ENCODE assay signal across 11 cellular contexts in the genomic region with DNA sequence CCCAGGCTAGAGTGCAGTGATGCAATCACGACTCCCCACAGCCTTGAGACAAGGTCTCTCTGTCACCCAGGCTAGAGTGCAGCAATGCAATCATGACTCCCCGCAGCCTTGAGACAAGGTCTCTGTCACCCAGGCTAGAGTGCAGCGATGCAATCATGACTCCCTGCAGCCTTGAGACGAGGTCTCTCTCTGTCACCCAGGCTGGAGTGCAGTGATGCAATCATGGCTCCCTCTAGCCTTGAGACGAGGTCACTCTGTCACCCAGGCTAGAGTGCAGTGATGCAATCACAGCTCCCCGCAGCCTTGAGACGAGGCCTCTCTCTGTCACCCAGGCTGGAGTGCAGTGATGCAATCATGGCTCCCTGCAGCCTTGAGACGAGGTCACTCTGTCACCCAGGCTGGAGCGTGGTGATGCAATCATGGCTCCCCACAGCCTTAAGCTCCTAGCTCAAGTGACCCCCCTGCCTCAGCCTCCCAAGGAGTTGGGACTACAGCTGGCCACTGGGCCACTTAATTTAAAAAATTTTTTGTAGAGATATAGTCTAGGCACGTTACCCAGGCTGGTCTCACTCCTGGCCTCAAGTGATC. TPM values are rescaled to one million over a fixed set of nuclear protein-coding genes. Genes with fewer than 3 reads are reported as not detected.
DNase-seq lines count a peak whose midpoint lies in the region; ATAC-seq, FAIRE-seq and TF ChIP-seq lines count a peak whose summit lies in the region.
"Had no signal": no experiment of that assay in that cellular context is flagged by ENCODE, and none has a peak within 500 bp of the region (broad histone marks: within the 10 kb centered on the region; RNA-seq: fewer than 3 reads in every experiment).

No MANE protein-coding gene starts in this region.

- no peak for TF ChIP-seq POLR2A in Peyer's patch (IDR thresholded peaks at IDR 0.05)
- no peak for TF ChIP-seq POLR2A in tibial nerve (IDR thresholded peaks at IDR 0.05)
- no peak for TF ChIP-seq POLR2A in thyroid gland (IDR thresholded peaks at IDR 0.05)

- H3K4me3 ChIP-seq in Peyer's patch = no peak overlapping the region
- H3K4me3 ChIP-seq in fibroblast of mammary gland (ENCODE audit: control insufficient read depth, low read depth, low read length) = no peak overlapping the region
- H3K4me3 ChIP-seq in small intestine (ENCODE audit: low read depth in 1 of 2, low read length in 2 of 2) = no peak overlapping the region
- H3K4me3 ChIP-seq in tibial nerve = no peak overlapping the region
- no peak overlapping the region for H3K4me3 ChIP-seq in thyroid gland (replicated peaks in 1 of 3)
- H3K4me3 ChIP-seq: A549 had no signal

- H3K4me1 Mint-ChIP-seq in activated CD4-positive, alpha-beta T cell treated with anti-CD3 and anti-CD28 coated beads for 36 hours = no peaks in the 10 kb centered on the region
- no peaks in the 10 kb centered on the region for H3K4me1 Mint-ChIP-seq in chondrocyte (ENCODE audit: low read depth)

- H3K27ac Mint-ChIP-seq in activated CD4-positive, alpha-beta T cell treated with anti-CD3 and anti-CD28 coated beads for 36 hours = peak overlapping the region; percentile 38
- H3K27ac Mint-ChIP-seq in chondrocyte (ENCODE audit: unreplicated experiment) = no peak overlapping the region

- peaks cover 83% of the 10 kb centered on the region for H3K36me3 Mint-ChIP-seq in activated CD4-positive, alpha-beta T cell treated with anti-CD3 and anti-CD28 coated beads for 36 hours (ENCODE audit: low read depth)
- H3K36me3 Mint-ChIP-seq in chondrocyte (ENCODE audit: low read depth) = peaks cover 40% of the 10 kb centered on the region

- H3K4me3 Mint-ChIP-seq in activated CD4-positive, alpha-beta T cell treated with anti-CD3 and anti-CD28 coated beads for 36 hours = no peak overlapping the region
- H3K4me3 Mint-ChIP-seq in chondrocyte (ENCODE audit: unreplicated experiment) = no peak overlapping the region

- H3K9me3 ChIP-seq in Peyer's patch (no peaks in the 10 kb centered on the region), small intestine (ENCODE audit: control insufficient read depth, low read depth) (no peaks in the 10 kb centered on the region), tibial nerve (no peaks in the 10 kb centered on the region), thyroid gland (no peaks in the 10 kb centered on the region)
- H3K9me3 ChIP-seq: A549 had no signal

- POLR2A ChIA-PET in activated CD4-positive, alpha-beta T cell treated with anti-CD3 and anti-CD28 coated beads for 36 hours (lab: Charles Lee) = interaction anchor here (1.7 kb wide), 1 partner anchor 15 kb away, joined by 4 read pairs; no protein-coding TSS in a partner anchor

- peaks cover 0 to 100% (median 0%) of the 10 kb centered on the region in 3 donors for H3K36me3 ChIP-seq in Peyer's patch
- peaks cover 26 to 48% of the 10 kb centered on the region in 2 donors for H3K36me3 ChIP-seq in small intestine (ENCODE audit: control insufficient read depth in 2 of 2, insufficient read depth in 2 of 2, low read length in 2 of 2)
- peaks cover 5 to 97% (median 42%) of the 10 kb centered on the region in 3 donors for H3K36me3 ChIP-seq in tibial nerve
- peaks cover 61 to 91% of the 10 kb centered on the region in 2 donors for H3K36me3 ChIP-seq in thyroid gland

- H3K27ac ChIP-seq in Peyer's patch (peak overlapping the region in 1 of 4 donors; percentile 14), small intestine (ENCODE audit: low read depth in 1 of 2, low read length in 1 of 2) (no peak overlapping the region), tibial nerve (no peak overlapping the region), thyroid gland (no peak overlapping the region)

- no peak for DNase-seq in activated CD4-positive, alpha-beta T cell treated with anti-CD3 and anti-CD28 coated beads for 36 hours
- DNase-seq in activated CD4-positive, alpha-beta T cell treated with anti-CD3 and anti-CD28 coated beads for 1 hour = no peak
- peak in 2 of 3 donors; percentile 52 to 63 for DNase-seq in Peyer's patch
- peak; percentile 15 for DNase-seq in fibroblast of mammary gland (ENCODE audit: low read depth)
- peak; percentile 39 for DNase-seq in small intestine
- no peak for DNase-seq in tibial nerve (ENCODE audit: low spot score in 2 of 2)
- DNase-seq in chondrocyte (ENCODE audit: low spot score) = no peak
- DNase-seq in thyroid gland = no peak
- DNase-seq: activated gamma-delta T cell treated with Interleukin-2 at 50 U/mL for 16 hours; stimulated activated naive CD4-positive, alpha-beta T cell treated with Interleukin-2 at 50 U/mL for 16 hours had no signal

- H3K4me1 ChIP-seq in Peyer's patch (no peaks in the 10 kb centered on the region), small intestine (ENCODE audit: control insufficient read depth in 2 of 2, insufficient read depth in 1 of 2, low read depth in 1 of 2, low read length in 1 of 2) (no peaks in the 10 kb centered on the region), tibial nerve (no peaks in the 10 kb centered on the region), thyroid gland (no peaks in the 10 kb centered on the region)

- no peak for FAIRE-seq in small intestine (lab: Jason Lieb, UNC)
- FAIRE-seq: A549 had no signal

- TF ChIP-seq EP300 in tibial nerve (IDR thresholded peaks at IDR 0.05) = no peak

- H3K27me3 Mint-ChIP-seq in activated CD4-positive, alpha-beta T cell treated with anti-CD3 and anti-CD28 coated beads for 36 hours = no peaks in the 10 kb centered on the region
- H3K27me3 Mint-ChIP-seq in chondrocyte (ENCODE audit: low read depth) = no peaks in the 10 kb centered on the region

- H3K9me3 Mint-ChIP-seq in activated CD4-positive, alpha-beta T cell treated with anti-CD3 and anti-CD28 coated beads for 36 hours (ENCODE audit: low read depth) = no peaks in the 10 kb centered on the region
- H3K9me3 Mint-ChIP-seq in chondrocyte (ENCODE audit: low read depth) = no peaks in the 10 kb centered on the region

- peak; percentile 63 for ATAC-seq in activated CD4-positive, alpha-beta T cell treated with anti-CD3 and anti-CD28 coated beads for 36 hours

- WGBS in small intestine, 3 donors = 75 to 82% (median 78%) methylated on average over 10 of the region's 10 CpGs
- 79 to 88% methylated on average over 6 to 10 of the region's 10 CpGs for WGBS in tibial nerve, 2 donors
- 79 to 91% methylated on average over 8 of the region's 10 CpGs for WGBS in thyroid gland, 2 donors

- H3K27me3 ChIP-seq in Peyer's patch = no peaks in the 10 kb centered on the region
- H3K27me3 ChIP-seq in small intestine (ENCODE audit: control insufficient read depth in 2 of 2, insufficient read depth in 2 of 2, low read length in 2 of 2) = no peaks in the 10 kb centered on the region
- no peaks in the 10 kb centered on the region for H3K27me3 ChIP-seq in tibial nerve
- no peaks in the 10 kb centered on the region for H3K27me3 ChIP-seq in thyroid gland

- CTCF ChIA-PET in activated CD4-positive, alpha-beta T cell treated with anti-CD3 and anti-CD28 coated beads for 36 hours (lab: Charles Lee) = interaction anchor here (1.0 to 10.5 kb wide), 2 partner anchors 10 to 15 kb away, joined by 3 to 83 read pairs; no protein-coding TSS in a partner anchor

- TF ChIP-seq CTCF in Peyer's patch (IDR thresholded peaks at IDR 0.05) (no peak), fibroblast of mammary gland (conservative IDR thresholded peaks at IDR 0.05; ENCODE audit: control insufficient read depth, insufficient read depth, low read depth, low read length) (no peak), tibial nerve (IDR thresholded peaks at IDR 0.05) (no peak), chondrocyte (IDR thresholded peaks at IDR 0.05) (no peak), thyroid gland (IDR thresholded peaks at IDR 0.05) (no peak)

- intact Hi-C loops in activated CD4-positive, alpha-beta T cell treated with anti-CD3 and anti-CD28 coated beads for 36 hours (cut with DNase I, micrococcal nuclease) = no loop called here
- intact Hi-C loops in thyroid gland (cut with DNase I) = no loop called here

RNA-seq across cellular contexts. Expression of a gene that starts 26.1 kb away (rescaled TPM):
- 100 to 1,000 TPM; 373 to 520 TPM for total RNA-seq in activated CD4-positive, alpha-beta T cell treated with anti-CD3 and anti-CD28 coated beads for 36 hours
- 100 to 1,000 TPM; 102 to 200 (median 126) TPM for total RNA-seq in Peyer's patch
- 10 to 100 TPM; 12.7 to 64.7 (median 36.0) TPM for polyA plus RNA-seq in small intestine
- total RNA-seq in tibial nerve = 10 to 100 TPM; 36.7 to 86.7 (median 43.5) TPM
- total RNA-seq in chondrocyte = 53.6 to 108 TPM (median 105 TPM) in 3 replicates
- 100 to 1,000 TPM in 1 of 4 donors, 10 to 100 TPM in 3; 40.7 to 115 (median 69.8) TPM for total RNA-seq in thyroid gland

Comparison
In these comparisons a context has a peak if more than half of its experiments do, and no peak if none do; other contexts are left out.
1. DNase-seq: peak in Peyer's patch (2 of 3), fibroblast of mammary gland (single experiment) and small intestine (single experiment); none in activated CD4-positive, alpha-beta T cell treated with anti-CD3 and anti-CD28 coated beads for 36 hours (single experiment), activated CD4-positive, alpha-beta T cell treated with anti-CD3 and anti-CD28 coated beads for 1 hour (single experiment), tibial nerve (0 of 2), chondrocyte (single experiment) and thyroid gland (0 of 2).